ENCODE assay signal across 1 cellular context in the genomic region with DNA sequence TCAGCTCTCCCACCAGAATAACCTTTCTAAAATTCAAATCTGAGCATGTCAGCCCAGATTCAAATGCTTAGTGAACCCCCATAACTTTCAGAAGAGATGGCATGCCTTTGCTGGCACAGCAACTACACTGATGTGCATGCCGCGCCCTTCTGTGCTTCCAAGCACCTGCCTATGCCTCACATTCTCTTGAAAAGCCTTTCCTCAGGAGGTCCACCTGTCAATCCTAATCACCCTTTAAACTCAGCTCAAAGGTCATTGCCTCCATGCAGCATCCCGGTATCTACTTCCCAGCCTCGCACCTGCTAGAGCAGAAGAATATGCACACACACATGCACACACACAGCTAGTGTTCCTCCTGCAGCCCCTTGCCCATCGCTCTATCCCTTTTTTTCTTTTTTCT.
TF ChIP-seq lines count a peak whose summit lies in the region.

No MANE protein-coding gene starts in this region.

TF ChIP-seq in IMR-90, 13 proteins besides CTCF, POLR2A, EP300 and RAD21:
- TF ChIP-seq, protein P1, sequence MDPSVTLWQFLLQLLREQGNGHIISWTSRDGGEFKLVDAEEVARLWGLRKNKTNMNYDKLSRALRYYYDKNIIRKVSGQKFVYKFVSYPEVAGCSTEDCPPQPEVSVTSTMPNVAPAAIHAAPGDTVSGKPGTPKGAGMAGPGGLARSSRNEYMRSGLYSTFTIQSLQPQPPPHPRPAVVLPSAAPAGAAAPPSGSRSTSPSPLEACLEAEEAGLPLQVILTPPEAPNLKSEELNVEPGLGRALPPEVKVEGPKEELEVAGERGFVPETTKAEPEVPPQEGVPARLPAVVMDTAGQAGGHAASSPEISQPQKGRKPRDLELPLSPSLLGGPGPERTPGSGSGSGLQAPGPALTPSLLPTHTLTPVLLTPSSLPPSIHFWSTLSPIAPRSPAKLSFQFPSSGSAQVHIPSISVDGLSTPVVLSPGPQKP (IDR thresholded peaks at IDR 0.05; ENCODE audit: borderline replicate concordance, low read depth, low read length): no peak
- no peak for TF ChIP-seq SMC3 (IDR thresholded peaks at IDR 0.05; ENCODE audit: low read depth, low read length)
- no peak for TF ChIP-seq FOS (IDR thresholded peaks at IDR 0.05; ENCODE audit: low read depth, low read length)
- TF ChIP-seq MAZ (IDR thresholded peaks at IDR 0.05; ENCODE audit: borderline replicate concordance, low read depth, low read length): no peak
- no peak for TF ChIP-seq CEBPB (IDR thresholded peaks at IDR 0.05; ENCODE audit: low read depth, low read length)
- TF ChIP-seq MXI1 (IDR thresholded peaks at IDR 0.05; ENCODE audit: borderline replicate concordance, low read depth, low read length): no peak
- no peak for TF ChIP-seq MAFK (IDR thresholded peaks at IDR 0.05; ENCODE audit: low read depth, low read length)
- TF ChIP-seq CHD1 (IDR thresholded peaks at IDR 0.05; ENCODE audit: low read depth, low read length): no peak
- no peak for TF ChIP-seq BHLHE40 (IDR thresholded peaks at IDR 0.05; ENCODE audit: low read depth, low read length)
- TF ChIP-seq, protein P2, sequence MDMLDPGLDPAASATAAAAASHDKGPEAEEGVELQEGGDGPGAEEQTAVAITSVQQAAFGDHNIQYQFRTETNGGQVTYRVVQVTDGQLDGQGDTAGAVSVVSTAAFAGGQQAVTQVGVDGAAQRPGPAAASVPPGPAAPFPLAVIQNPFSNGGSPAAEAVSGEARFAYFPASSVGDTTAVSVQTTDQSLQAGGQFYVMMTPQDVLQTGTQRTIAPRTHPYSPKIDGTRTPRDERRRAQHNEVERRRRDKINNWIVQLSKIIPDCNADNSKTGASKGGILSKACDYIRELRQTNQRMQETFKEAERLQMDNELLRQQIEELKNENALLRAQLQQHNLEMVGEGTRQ (IDR thresholded peaks at IDR 0.05; ENCODE audit: low read depth, low read length): no peak
- TF ChIP-seq RFX5 (IDR thresholded peaks at IDR 0.05; ENCODE audit: low read depth, low read length): no peak
- TF ChIP-seq RCOR1 (IDR thresholded peaks at IDR 0.05; ENCODE audit: insufficient replicate concordance, low read length): no peak
- no peak for TF ChIP-seq NFE2L2 (IDR thresholded peaks at IDR 0.05; ENCODE audit: low read depth, low read length)
